ENCODE assay signal across 9 cellular contexts in the genomic region with DNA sequence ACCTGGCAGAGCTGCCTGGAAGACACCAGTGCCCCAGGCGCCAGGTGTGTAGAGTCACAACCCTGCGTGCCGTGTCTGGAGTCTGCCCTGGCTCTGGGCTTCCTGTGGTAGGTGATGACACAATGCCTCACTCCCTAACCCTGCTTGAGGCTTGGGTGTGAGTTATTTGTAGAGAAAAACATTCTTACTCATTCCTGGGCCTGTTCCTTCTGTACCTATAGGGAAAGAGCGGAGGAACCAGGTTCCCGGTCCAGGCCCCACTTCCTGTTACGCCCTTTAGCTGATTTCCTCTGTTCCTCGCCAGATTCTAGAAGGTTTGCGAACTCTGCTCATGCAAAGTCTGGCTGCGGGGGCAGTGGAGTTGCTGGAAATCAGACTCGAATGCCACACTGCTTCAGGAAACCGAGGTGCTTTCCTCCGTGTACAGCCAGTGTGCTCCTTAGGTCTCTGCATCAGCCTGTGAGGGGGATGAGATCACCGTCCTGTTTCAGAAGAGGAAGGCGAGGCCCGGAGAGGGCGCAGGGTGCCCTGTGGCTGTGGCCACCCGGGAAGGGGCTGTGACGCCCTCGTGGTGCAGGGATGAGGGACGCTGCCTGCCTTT.
DNase-seq lines count a peak whose midpoint lies in the region; ATAC-seq, FAIRE-seq and TF ChIP-seq lines count a peak whose summit lies in the region.
"Had no signal": no experiment of that assay in that cellular context is flagged by ENCODE, and none has a peak within 500 bp of the region (broad histone marks: within the 10 kb centered on the region; RNA-seq: fewer than 3 reads in every experiment).

No MANE protein-coding gene starts in this region.

- no peaks in the 10 kb centered on the region for H3K9me3 ChIP-seq in heart left ventricle
- H3K9me3 ChIP-seq: ascending aorta had no signal

- no peaks in the 10 kb centered on the region for H3K9me3 Mint-ChIP-seq in stimulated activated naive B cell treated with anti-CD40 and anti-IgM and Interleukin-4, amounts not matched to agents 10 μg/mL and 1 μg/mL and 100 μg/mL, for 72 hours

- H3K27me3 ChIP-seq in heart left ventricle, result peaks cover 0 to 5% (median 0%) of the 10 kb centered on the region in 9 donors
- H3K27me3 ChIP-seq: ascending aorta had no signal

- H3K27ac Mint-ChIP-seq in stimulated activated naive B cell treated with anti-CD40 and anti-IgM and Interleukin-4, amounts not matched to agents 10 μg/mL and 1 μg/mL and 100 μg/mL, for 72 hours, result peak overlapping the region; percentile 94

- peak overlapping the region in 2 of 12 donors; percentile 8 to 59 for H3K27ac ChIP-seq in heart left ventricle
- H3K27ac ChIP-seq: ascending aorta had no signal

- intact Hi-C loops in heart left ventricle (cut with DNase I), result loop anchor here in 1 of 10 donors (10.0 kb wide), 1 partner anchor 140 kb away; no protein-coding TSS in a partner anchor

- peaks cover 0 to 35% (median 0%) of the 10 kb centered on the region in 12 donors for H3K4me1 ChIP-seq in heart left ventricle
- H3K4me1 ChIP-seq: ascending aorta had no signal

- peak overlapping the region; percentile 50 to 61 for H3K4me3 Mint-ChIP-seq in stimulated activated naive B cell treated with anti-CD40 and anti-IgM and Interleukin-4, amounts not matched to agents 10 μg/mL and 1 μg/mL and 100 μg/mL, for 72 hours

- ATAC-seq in HG03039 (IDR thresholded peaks at IDR 0.05; ENCODE audit: unreplicated experiment) (peak; percentile 22), heart left ventricle (peak in 3 of 4 donors; percentile 36 to 67 (median 67)), GM21528 (IDR thresholded peaks at IDR 0.05; ENCODE audit: low FRiP score, unreplicated experiment) (no peak)
- ATAC-seq in stimulated activated naive B cell treated with anti-CD40 and anti-IgM and Interleukin-4, amounts not matched to agents 10 μg/mL and 1 μg/mL and 100 μg/mL, for 72 hours (replicated peaks), result peak; percentile 54 to 60

- peaks cover 51 to 83% of the 10 kb centered on the region in 2 donors for H3K4me1 Mint-ChIP-seq in stimulated activated naive B cell treated with anti-CD40 and anti-IgM and Interleukin-4, amounts not matched to agents 10 μg/mL and 1 μg/mL and 100 μg/mL, for 72 hours

- no peaks in the 10 kb centered on the region for H3K36me3 ChIP-seq in heart left ventricle
- H3K36me3 ChIP-seq: ascending aorta had no signal

- peaks cover 0 to 2% of the 10 kb centered on the region in 2 donors for H3K36me3 Mint-ChIP-seq in stimulated activated naive B cell treated with anti-CD40 and anti-IgM and Interleukin-4, amounts not matched to agents 10 μg/mL and 1 μg/mL and 100 μg/mL, for 72 hours

- no peak for TF ChIP-seq CTCF in heart left ventricle (IDR thresholded peaks at IDR 0.05)

- WGBS in heart left ventricle, 4 donors, result 56 to 66% (median 60%) methylated on average over 14 to 20 of the region's 20 CpGs

- peak overlapping the region in 1 of 12 donors; percentile 19 for H3K4me3 ChIP-seq in heart left ventricle
- H3K4me3 ChIP-seq: ascending aorta had no signal

- TF ChIP-seq POLR2A in heart left ventricle (IDR thresholded peaks at IDR 0.05) (no peak), erythroblast (IDR thresholded peaks at IDR 0.05; ENCODE audit: low read length) (no peak)

- DNase-seq in activated CD8-positive, alpha-beta memory T cell treated with anti-CD3 and anti-CD28 coated beads for 48 hours (ENCODE audit: low read depth in 2 of 3, low spot score in 2 of 3), result peak; percentile 45 to 58 (median 56)
- peak in 3 of 5 donors; percentile 20 to 35 (median 33) for DNase-seq in heart left ventricle
- DNase-seq in stimulated activated naive B cell treated with anti-CD40 and anti-IgM and Interleukin-4, amounts not matched to agents 10 μg/mL and 1 μg/mL and 100 μg/mL, for 72 hours, result peak; percentile 65
- no peak for DNase-seq in RCC 7860 (ENCODE audit: low spot score)
- DNase-seq in NCI-H2227 (lab: John Stamatoyannopoulos, UW; ENCODE audit: unreplicated experiment), result no peak
- DNase-seq in erythroblast (lab: John Stamatoyannopoulos, UW), result no peak

- no peaks in the 10 kb centered on the region for H3K27me3 Mint-ChIP-seq in stimulated activated naive B cell treated with anti-CD40 and anti-IgM and Interleukin-4, amounts not matched to agents 10 μg/mL and 1 μg/mL and 100 μg/mL, for 72 hours

- FAIRE-seq in RCC 7860 (lab: Jason Lieb, UNC), result no peak

Comparison
In these comparisons a context has a peak if more than half of its experiments do, and no peak if none do; other contexts are left out.
1. DNase-seq: peak in activated CD8-positive, alpha-beta memory T cell treated with anti-CD3 and anti-CD28 coated beads for 48 hours (3 of 3), heart left ventricle (3 of 5) and stimulated activated naive B cell treated with anti-CD40 and anti-IgM and Interleukin-4, amounts not matched to agents 10 μg/mL and 1 μg/mL and 100 μg/mL, for 72 hours (single experiment); none in RCC 7860 (single experiment), NCI-H2227 (single experiment) and erythroblast (0 of 2).